8 cellular contexts compared by ENCODE assay signal in genomic region chr19:45468159-45468651, GRCh38. TPM values are rescaled to one million over a fixed set of nuclear protein-coding genes. Genes with fewer than 3 reads are reported as not detected.
DNase-seq lines count a peak whose midpoint lies in the region; ATAC-seq, FAIRE-seq and TF ChIP-seq lines count a peak whose summit lies in the region.

No MANE protein-coding gene starts in this region.

- no peak for TF ChIP-seq EP300 in K562 (IDR thresholded peaks at IDR 0.05; ENCODE audit: low read length)

- intact Hi-C loops in K562 (cut with micrococcal nuclease) (no loop called here), right lobe of liver (cut with DNase I) (no loop called here)

- H3K27me3 ChIP-seq in K562 (ENCODE audit: control insufficient read depth in 2 of 2, insufficient read depth in 2 of 2, low read length in 2 of 2) (no peaks in the 10 kb centered on the region), right lobe of liver (no peaks in the 10 kb centered on the region), thoracic aorta (replicated peaks; ENCODE audit: insufficient read depth) (no peaks in the 10 kb centered on the region)

- peak overlapping the region; percentile 99 for H3K4me2 ChIP-seq in K562 (ENCODE audit: insufficient read depth, low read length)

- no peaks in the 10 kb centered on the region for H3K36me3 ChIP-seq in K562 (ENCODE audit: control insufficient read depth, insufficient read depth, low read length)
- H3K36me3 ChIP-seq in right lobe of liver: no peaks in the 10 kb centered on the region
- no peaks in the 10 kb centered on the region for H3K36me3 ChIP-seq in thoracic aorta

- no peaks in the 10 kb centered on the region for H3K9me1 ChIP-seq in K562 (ENCODE audit: control insufficient read depth, insufficient read depth, low read length)

- TF ChIP-seq POLR2A in K562 (conservative IDR thresholded peaks at IDR 0.05) (peak; percentile 20; the same call in 1 of the 2 replicates), right lobe of liver (IDR thresholded peaks at IDR 0.05) (no peak)

- CTCF ChIA-PET in K562 (lab: Yijun Ruan, JAX; ENCODE audit: low intra/inter-chr PET ratio): interaction anchor here (2.8 kb wide), 1 partner anchor 29 kb away, joined by 11 read pairs; no protein-coding TSS in a partner anchor

- DNase-seq in RKO (ENCODE audit: low spot score) (peak; percentile 67), K562 (ENCODE audit: extremely low read depth in 1 of 4, low spot score in 3 of 4) (peak in 1 of 4 experiments; percentile 32), right lobe of liver (peak in 1 of 3 donors; percentile 64), thoracic aorta (ENCODE audit: low spot score) (no peak), COR-L47 (lab: John Stamatoyannopoulos, UW) (no peak), frontal cortex (ENCODE audit: low spot score in 2 of 2) (no peak)

- BruUV-seq in K562 (replicated peaks; lab: Mats Ljungman, UMichigan): TSS peak; percentile 90

- peak overlapping the region; percentile 98 for H2AFZ ChIP-seq in K562 (ENCODE audit: low read depth, low read length)

- H3K4me1 ChIP-seq in K562 (replicated peaks in 1 of 2; ENCODE audit: control insufficient read depth in 2 of 2, insufficient read depth in 2 of 2, low read length in 2 of 2): peaks cover 21 to 53% of the 10 kb centered on the region in 2 experiments; a peak in 4 of 5 replicates
- H3K4me1 ChIP-seq in right lobe of liver: peaks cover 0 to 19% (median 7%) of the 10 kb centered on the region in 4 donors
- H3K4me1 ChIP-seq in thoracic aorta (ENCODE audit: control insufficient read depth in 1 of 2, low read depth in 2 of 2): peaks cover 9 to 26% of the 10 kb centered on the region in 2 donors

- in situ Hi-C loops in K562 (cut with MboI): no loop called here

- H3K4me3 ChIP-seq in K562 (peak overlapping the region; percentile 88), right lobe of liver (peak overlapping the region; percentile 47 to 76 (median 61)), thoracic aorta (peak overlapping the region; percentile 90)

- FAIRE-seq in K562 (lab: Jason Lieb, UNC): no peak
- FAIRE-seq in frontal cortex (lab: Jason Lieb, UNC): no peak

- ATAC-seq in GM18867 (IDR thresholded peaks at IDR 0.05; ENCODE audit: unreplicated experiment) (peak; percentile 14), K562 (no peak), right lobe of liver (peak in 1 of 4 donors; percentile 3), thoracic aorta (ENCODE audit: insufficient number of reproducible peaks, low FRiP score, low read depth) (no peak), esophagus mucosa (no peak)

- POLR2A ChIA-PET in K562 (lab: Yijun Ruan, JAX): interaction anchor here (0.6 to 4.1 kb wide), 16 partner anchors 10 to 297 kb away, joined by 3 to 51 read pairs (median 4); partner anchors contain the start of gene ERCC1

- H4K20me1 ChIP-seq in K562 (replicated peaks; ENCODE audit: control insufficient read depth, insufficient read depth, low read length): no peaks in the 10 kb centered on the region

- 3% methylated on average over 31 of the region's 31 CpGs for WGBS in K562 (ENCODE audit: insufficient coverage, low coverage, missing lambda C conversion rate)
- whole genome bisulfite sequencing in right lobe of liver (ENCODE audit: insufficient coverage, low coverage, low lambda C conversion rate, missing lambda C conversion rate): 2% methylated on average over 13 of the region's 31 CpGs

- H3K9me3 ChIP-seq in K562 (replicated peaks; ENCODE audit: control insufficient read depth, insufficient read depth, low read depth, low read length) (no peaks in the 10 kb centered on the region), right lobe of liver (no peaks in the 10 kb centered on the region), thoracic aorta (no peaks in the 10 kb centered on the region)

- peak overlapping the region; percentile 87 to 97 for H3K9ac ChIP-seq in K562 (ENCODE audit: insufficient read depth in 1 of 2, low read depth in 2 of 2, low read length in 2 of 2)

- no peak for TF ChIP-seq RAD21 in K562 (CRISPR knock-in tag; conservative IDR thresholded peaks at IDR 0.05 in 1 of 2, IDR thresholded peaks at IDR 0.05 in 1 of 2)

- 0 out of 6 replicates have a peak, but pooled peaks of 1 of the 3 experiments have one; percentile 26 for TF ChIP-seq CTCF in K562 (IDR thresholded peaks at IDR 0.05 in 2 of 3, conservative IDR thresholded peaks at IDR 0.05 in 1 of 3; ENCODE audit: insufficient read depth in 2 of 3, low read depth in 1 of 3, low read length in 3 of 3)
- no peak for TF ChIP-seq CTCF in right lobe of liver (IDR thresholded peaks at IDR 0.05)
- no peak for TF ChIP-seq CTCF in thoracic aorta (IDR thresholded peaks at IDR 0.05)

- no peaks in the 10 kb centered on the region for H3K79me2 ChIP-seq in K562 (ENCODE audit: control insufficient read depth, insufficient read depth, low read length)

- H3K27ac ChIP-seq in K562 (ENCODE audit: extremely low read depth, low read depth, low read length): peak overlapping the region; percentile 88; the same call in 1 of the 3 replicates
- peak overlapping the region; percentile 69 to 90 (median 81) for H3K27ac ChIP-seq in right lobe of liver
- peak overlapping the region; percentile 97 for H3K27ac ChIP-seq in thoracic aorta

RNA-seq across cellular contexts. Expression of gene FOSB, which starts 0.4 kb away (rescaled TPM):
- 2.1 and 8.8 TPM in 2 replicates for total RNA-seq in K562 (2011; cell fraction: chromatin; rRNA removed; ENCODE audit: low replicate concordance)
- 4.2 and 6.7 TPM in 2 replicates for total RNA-seq in K562 (2011; cell fraction: nucleolus; rRNA removed)
- total RNA-seq in K562 (2011; cell fraction: nucleoplasm; rRNA removed): 3.9 and 4.5 TPM in 2 replicates
- total RNA-seq in K562 (2014; rRNA removed): 1.2 and 1.6 TPM in 2 replicates
- total RNA-seq in K562 (2014; rRNA removed; fragmentation: Illumina TruSeq; extraction: Trizol): 0.73 TPM in 2 replicates
- total RNA-seq in K562 (2015; rRNA removed; fragmentation: Illumina TruSeq; extraction: Trizol): 0.18 and 0.26 TPM in 2 replicates
- 2.4 and 2.7 TPM in 2 replicates for total RNA-seq in K562 (2021)
- 0.25 and 0.27 TPM in 2 replicates for polyA plus RNA-seq in K562 (2011; rRNA removed)
- polyA plus RNA-seq in K562 (2011; cell fraction: cytosol; rRNA removed): 0.32 and 0.52 TPM in 2 replicates
- polyA plus RNA-seq in K562 (2011; cell fraction: nucleus; rRNA removed): 1.8 and 3.8 TPM in 2 replicates
- polyA plus RNA-seq in K562 (2012): 0.76 and 1.3 TPM in 2 replicates
- polyA plus RNA-seq in K562 (2014; fragmentation: Illumina TruSeq; extraction: Trizol): 1.2 and 1.4 TPM in 2 replicates
- polyA plus RNA-seq in K562 (2014; fragmentation: Nextera tagmentation; extraction: Ambion mirVana): under 1 TPM; 0.11 to 0.30 TPM
- polyA plus RNA-seq in K562 (2014; rRNA removed): 0.93 and 2.9 TPM in 2 replicates
- polyA minus RNA-seq in K562 (2011; rRNA and poly(A)+ RNA removed): 0.54 and 0.77 TPM in 2 replicates
- 0.55 and 0.76 TPM in 2 replicates for polyA minus RNA-seq in K562 (2011; cell fraction: cytosol; rRNA and poly(A)+ RNA removed)
- 2.8 and 3.6 TPM in 2 replicates for polyA minus RNA-seq in K562 (2011; cell fraction: nucleus; rRNA and poly(A)+ RNA removed)
- 1 to 10 TPM in 1 of 6 experiments, under 1 TPM in 5; 0.19 to 1.2 (median 0.44) TPM for total RNA-seq in right lobe of liver
- total RNA-seq in thoracic aorta: 100 to 1,000 TPM; 126 to 587 TPM
- total RNA-seq in esophagus mucosa: 2.5 TPM
- 2.0 TPM for total RNA-seq in frontal cortex

RNA-seq across cellular contexts. Expression of gene RTN2, which starts 28.6 kb away (rescaled TPM):
- 9.6 and 30.7 TPM in 2 replicates for total RNA-seq in K562 (2011; cell fraction: chromatin; rRNA removed; ENCODE audit: low replicate concordance)
- total RNA-seq in K562 (2011; cell fraction: nucleolus; rRNA removed): 33.3 and 36.9 TPM in 2 replicates
- total RNA-seq in K562 (2011; cell fraction: nucleoplasm; rRNA removed): 17.6 and 21.3 TPM in 2 replicates
- 9.3 and 20.1 TPM in 2 replicates for total RNA-seq in K562 (2014; rRNA removed)
- 6.9 and 7.2 TPM in 2 replicates for total RNA-seq in K562 (2014; rRNA removed; fragmentation: Illumina TruSeq; extraction: Trizol)
- total RNA-seq in K562 (2015; rRNA removed; fragmentation: Illumina TruSeq; extraction: Trizol): 7.2 and 8.3 TPM in 2 replicates
- 21.4 and 24.3 TPM in 2 replicates for total RNA-seq in K562 (2021)
- 14.1 and 23.1 TPM in 2 replicates for polyA plus RNA-seq in K562 (2011; rRNA removed)
- polyA plus RNA-seq in K562 (2011; cell fraction: cytosol; rRNA removed): 28.2 and 40.0 TPM in 2 replicates
- polyA plus RNA-seq in K562 (2011; cell fraction: nucleus; rRNA removed): 19.8 and 28.9 TPM in 2 replicates
- 30.4 and 54.3 TPM in 2 replicates for polyA plus RNA-seq in K562 (2012)
- polyA plus RNA-seq in K562 (2014; fragmentation: Illumina TruSeq; extraction: Trizol): 18.6 and 23.7 TPM in 2 replicates
- polyA plus RNA-seq in K562 (2014; fragmentation: Nextera tagmentation; extraction: Ambion mirVana): under 1 TPM; 0.53 to 0.69 TPM
- polyA plus RNA-seq in K562 (2014; rRNA removed): 12.3 and 18.7 TPM in 2 replicates
- polyA minus RNA-seq in K562 (2011; rRNA and poly(A)+ RNA removed): 7.4 and 8.3 TPM in 2 replicates
- polyA minus RNA-seq in K562 (2011; cell fraction: cytosol; rRNA and poly(A)+ RNA removed): 20.7 and 22.8 TPM in 2 replicates
- polyA minus RNA-seq in K562 (2011; cell fraction: nucleus; rRNA and poly(A)+ RNA removed): 9.0 and 16.4 TPM in 2 replicates
- total RNA-seq in right lobe of liver: 1 to 10 TPM; 1.5 to 7.2 (median 2.9) TPM
- total RNA-seq in thoracic aorta: 10 to 100 TPM; 16.0 to 22.6 TPM
- 1.4 TPM for total RNA-seq in esophagus mucosa
- total RNA-seq in frontal cortex: 54.2 TPM

RNA-seq across cellular contexts. Expression of gene PPM1N, which starts 30.0 kb away (rescaled TPM):
- total RNA-seq in K562 (2011; cell fraction: chromatin; rRNA removed; ENCODE audit: low replicate concordance): 2.8 and 3.4 TPM in 2 replicates
- total RNA-seq in K562 (2011; cell fraction: nucleolus; rRNA removed): 3.5 and 5.0 TPM in 2 replicates
- 2.3 and 3.4 TPM in 2 replicates for total RNA-seq in K562 (2011; cell fraction: nucleoplasm; rRNA removed)
- total RNA-seq in K562 (2014; rRNA removed) (6.2 and 8.7 TPM in 2 replicates), K562 (2014; rRNA removed; fragmentation: Illumina TruSeq; extraction: Trizol) (5.4 and 6.1 TPM in 2 replicates), K562 (2015; rRNA removed; fragmentation: Illumina TruSeq; extraction: Trizol) (6.0 and 6.5 TPM in 2 replicates), K562 (2021) (6.4 and 7.6 TPM in 2 replicates), right lobe of liver (1 to 10 TPM in 2 of 6 experiments, under 1 TPM in 3, not detected in 1; 0.32 to 2.0 (median 0.51) TPM), thoracic aorta (1 to 10 TPM; 3.5 to 6.6 TPM), esophagus mucosa (2.4 TPM), frontal cortex (0.82 TPM)
- polyA plus RNA-seq in K562 (2011; rRNA removed) (4.5 and 7.8 TPM in 2 replicates), K562 (2014; fragmentation: Illumina TruSeq; extraction: Trizol) (8.5 and 10.4 TPM in 2 replicates), K562 (2014; fragmentation: Nextera tagmentation; extraction: Ambion mirVana) (10 to 100 TPM; 13.0 to 15.6 TPM), K562 (2014; rRNA removed) (14.0 and 15.7 TPM in 2 replicates)
- 7.5 and 9.8 TPM in 2 replicates for polyA plus RNA-seq in K562 (2011; cell fraction: cytosol; rRNA removed)
- polyA plus RNA-seq in K562 (2011; cell fraction: nucleus; rRNA removed): 7.9 and 8.8 TPM in 2 replicates
- polyA plus RNA-seq in K562 (2012): 9.6 and 13.5 TPM in 2 replicates
- polyA minus RNA-seq in K562 (2011; rRNA and poly(A)+ RNA removed): 1.2 and 1.8 TPM in 2 replicates
- 1.1 and 1.3 TPM in 2 replicates for polyA minus RNA-seq in K562 (2011; cell fraction: cytosol; rRNA and poly(A)+ RNA removed)
- polyA minus RNA-seq in K562 (2011; cell fraction: nucleus; rRNA and poly(A)+ RNA removed): 1.5 and 1.8 TPM in 2 replicates

RNA-seq across cellular contexts. Expression of gene VASP, which starts 39.1 kb away (rescaled TPM):
- total RNA-seq in K562 (2011; cell fraction: chromatin; rRNA removed; ENCODE audit: low replicate concordance): 123 and 279 TPM in 2 replicates
- total RNA-seq in K562 (2011; cell fraction: nucleolus; rRNA removed): 127 and 148 TPM in 2 replicates
- 106 and 127 TPM in 2 replicates for total RNA-seq in K562 (2011; cell fraction: nucleoplasm; rRNA removed)
- total RNA-seq in K562 (2014; rRNA removed): 207 and 522 TPM in 2 replicates
- total RNA-seq in K562 (2014; rRNA removed; fragmentation: Illumina TruSeq; extraction: Trizol): 98.6 and 104 TPM in 2 replicates
- total RNA-seq in K562 (2015; rRNA removed; fragmentation: Illumina TruSeq; extraction: Trizol): 112 and 114 TPM in 2 replicates
- 248 and 261 TPM in 2 replicates for total RNA-seq in K562 (2021)
- polyA plus RNA-seq in K562 (2011; rRNA removed): 92.0 and 102 TPM in 2 replicates
- polyA plus RNA-seq in K562 (2011; cell fraction: cytosol; rRNA removed): 80.7 and 337 TPM in 2 replicates
- 119 and 149 TPM in 2 replicates for polyA plus RNA-seq in K562 (2011; cell fraction: nucleus; rRNA removed)
- 109 and 183 TPM in 2 replicates for polyA plus RNA-seq in K562 (2012)
- polyA plus RNA-seq in K562 (2014; fragmentation: Illumina TruSeq; extraction: Trizol): 169 and 182 TPM in 2 replicates
- polyA plus RNA-seq in K562 (2014; fragmentation: Nextera tagmentation; extraction: Ambion mirVana): 10 to 100 TPM; 16.7 to 22.6 TPM
- polyA plus RNA-seq in K562 (2014; rRNA removed): 148 and 251 TPM in 2 replicates
- 55.1 and 66.5 TPM in 2 replicates for polyA minus RNA-seq in K562 (2011; rRNA and poly(A)+ RNA removed)
- 131 and 134 TPM in 2 replicates for polyA minus RNA-seq in K562 (2011; cell fraction: cytosol; rRNA and poly(A)+ RNA removed)
- 72.3 and 93.4 TPM in 2 replicates for polyA minus RNA-seq in K562 (2011; cell fraction: nucleus; rRNA and poly(A)+ RNA removed)
- total RNA-seq in right lobe of liver: 10 to 100 TPM; 19.4 to 64.1 (median 30.6) TPM
- total RNA-seq in thoracic aorta: 100 to 1,000 TPM; 208 to 287 TPM
- total RNA-seq in esophagus mucosa: 48.8 TPM
- total RNA-seq in frontal cortex: 9.0 TPM

RNA-seq across cellular contexts. Expression of gene ERCC1, which starts 44.5 kb away (rescaled TPM):
- 39.0 and 101 TPM in 2 replicates for total RNA-seq in K562 (2011; cell fraction: chromatin; rRNA removed; ENCODE audit: low replicate concordance)
- total RNA-seq in K562 (2011; cell fraction: nucleolus; rRNA removed): 64.0 and 74.7 TPM in 2 replicates
- 56.7 and 74.6 TPM in 2 replicates for total RNA-seq in K562 (2011; cell fraction: nucleoplasm; rRNA removed)
- total RNA-seq in K562 (2014; rRNA removed) (87.1 and 89.4 TPM in 2 replicates), K562 (2014; rRNA removed; fragmentation: Illumina TruSeq; extraction: Trizol) (31.1 and 37.7 TPM in 2 replicates), K562 (2015; rRNA removed; fragmentation: Illumina TruSeq; extraction: Trizol) (49.9 and 57.3 TPM in 2 replicates), K562 (2021) (75.1 and 75.5 TPM in 2 replicates), right lobe of liver (10 to 100 TPM; 19.2 to 29.4 (median 22.6) TPM), thoracic aorta (100 to 1,000 TPM in 1 of 2 donors, 10 to 100 TPM in 1; 99.8 to 224 TPM), esophagus mucosa (48.5 TPM), frontal cortex (55.0 TPM)
- polyA plus RNA-seq in K562 (2011; rRNA removed) (60.0 and 67.5 TPM in 2 replicates), K562 (2014; fragmentation: Illumina TruSeq; extraction: Trizol) (70.3 and 86.8 TPM in 2 replicates), K562 (2014; fragmentation: Nextera tagmentation; extraction: Ambion mirVana) (10 to 100 TPM in 1 of 2 experiments, 1 to 10 TPM in 1; 9.3 to 17.0 TPM), K562 (2014; rRNA removed) (92.6 and 95.8 TPM in 2 replicates)
- 85.4 and 165 TPM in 2 replicates for polyA plus RNA-seq in K562 (2011; cell fraction: cytosol; rRNA removed)
- polyA plus RNA-seq in K562 (2011; cell fraction: nucleus; rRNA removed): 90.3 and 164 TPM in 2 replicates
- polyA plus RNA-seq in K562 (2012): 61.5 and 139 TPM in 2 replicates
- polyA minus RNA-seq in K562 (2011; rRNA and poly(A)+ RNA removed): 19.6 and 33.4 TPM in 2 replicates
- 57.8 and 74.6 TPM in 2 replicates for polyA minus RNA-seq in K562 (2011; cell fraction: cytosol; rRNA and poly(A)+ RNA removed)
- polyA minus RNA-seq in K562 (2011; cell fraction: nucleus; rRNA and poly(A)+ RNA removed): 37.8 and 41.3 TPM in 2 replicates

Comparison
In these comparisons a context has a peak if more than half of its experiments do, and no peak if none do; other contexts are left out.
1. RNA of gene FOSB, which starts 0.4 kb away (total RNA-seq): 126 to 587 TPM in thoracic aorta; 2.5 TPM in esophagus mucosa (single experiment), 2.0 TPM in frontal cortex (single experiment), 0.18 to 8.8 TPM in K562 and 0.19 to 1.2 TPM in right lobe of liver; every median in the first group is over 10 times any median in the second.
2. Peak in every context shown above with its lines, with median percentiles within 50 percentile points of each other: H3K27ac ChIP-seq and H3K4me3 ChIP-seq.